ENCODE assay signal across 11 cellular contexts in genomic region chr13:33235564-33235963, GRCh38. TPM values are rescaled to one million over a fixed set of nuclear protein-coding genes. Genes with fewer than 3 reads are reported as not detected.
DNase-seq lines count a peak whose midpoint lies in the region; TF ChIP-seq lines count a peak whose summit lies in the region.
"Had no signal": no experiment of that assay in that cellular context is flagged by ENCODE, and none has a peak within 500 bp of the region (broad histone marks: within the 10 kb centered on the region; RNA-seq: fewer than 3 reads in every experiment).

No MANE protein-coding gene starts in this region.

- H3K4me3 ChIP-seq in fibroblast of lung (replicated peaks in 1 of 4; ENCODE audit: control extremely low read depth in 1 of 4, insufficient read depth in 1 of 4, low read depth in 3 of 4, low read length in 4 of 4): peak overlapping the region in 2 of 4 experiments; percentile 6 to 9
- H3K4me3 ChIP-seq in rectal smooth muscle tissue (ENCODE audit: low read length): no peak overlapping the region

- H3K27me3 Mint-ChIP-seq in nephron progenitor cell (ENCODE audit: low read depth, poor library complexity): peaks cover 2% of the 10 kb centered on the region

- no peak overlapping the region for H2AFZ ChIP-seq in fibroblast of lung (ENCODE audit: low read length)

- H3K9me3 Mint-ChIP-seq in nephron progenitor cell: peaks cover 31% of the 10 kb centered on the region

- H3K36me3 ChIP-seq in fibroblast of lung (ENCODE audit: control insufficient read depth, insufficient read depth, low read length): peaks cover 5% of the 10 kb centered on the region
- H3K36me3 ChIP-seq in rectal smooth muscle tissue (ENCODE audit: control insufficient read depth, insufficient read depth, low read length): peaks cover 2% of the 10 kb centered on the region

- H3K4me1 Mint-ChIP-seq in nephron progenitor cell: no peaks in the 10 kb centered on the region
- H3K4me1 Mint-ChIP-seq: immature natural killer cell had no signal

- DNase-seq in A172 (ENCODE audit: low spot score) (peak; percentile 45), RPMI8226 (peak; percentile 10), fibroblast of lung (ENCODE audit: low read depth in 2 of 2) (peak in 1 of 2 donors; percentile 38), NCI-H1436 (lab: John Stamatoyannopoulos, UW) (no peak), substantia nigra (lab: John Stamatoyannopoulos, UW) (no peak), activated gamma-delta T cell treated with Interleukin-2 at 50 U/mL for 16 hours (no peak), nephron progenitor cell (no peak)
- DNase-seq: activated CD8-positive, alpha-beta T cell treated with anti-CD3 and anti-CD28 coated beads, Interleukin-2, amount 10 ng/mL, durations not matched to agents 7 days and 5 days; activated effector memory CD4-positive, alpha-beta T cell treated with Interleukin-2 at 50 U/mL for 16 hours; immature natural killer cell had no signal

- no peak overlapping the region for H3K27ac Mint-ChIP-seq in nephron progenitor cell
- H3K27ac Mint-ChIP-seq: activated CD8-positive, alpha-beta T cell treated with anti-CD3 and anti-CD28 coated beads, Interleukin-2, amount 10 ng/mL, durations not matched to agents 7 days and 5 days; immature natural killer cell had no signal

- no peak overlapping the region for H3K4me3 Mint-ChIP-seq in nephron progenitor cell
- H3K4me3 Mint-ChIP-seq: activated CD8-positive, alpha-beta T cell treated with anti-CD3 and anti-CD28 coated beads, Interleukin-2, amount 10 ng/mL, durations not matched to agents 7 days and 5 days; immature natural killer cell had no signal

- peaks cover 12% of the 10 kb centered on the region for H3K36me3 Mint-ChIP-seq in nephron progenitor cell (ENCODE audit: low read depth)
- H3K36me3 Mint-ChIP-seq: immature natural killer cell had no signal

- H3K4me1 ChIP-seq in fibroblast of lung (ENCODE audit: control insufficient read depth, extremely low read depth, insufficient read depth, low read length): peaks cover 44% of the 10 kb centered on the region
- peaks cover 14% of the 10 kb centered on the region for H3K4me1 ChIP-seq in rectal smooth muscle tissue (ENCODE audit: control insufficient read depth, insufficient read depth, low read length)

- H4K20me1 ChIP-seq in fibroblast of lung (ENCODE audit: control insufficient read depth, extremely low read depth, insufficient read depth, low read length): no peaks in the 10 kb centered on the region

- TF ChIP-seq CTCF in fibroblast of lung (conservative IDR thresholded peaks at IDR 0.05 in 1 of 2, IDR thresholded peaks at IDR 0.05 in 1 of 2; ENCODE audit: low read depth in 1 of 2, low read length in 2 of 2) (no peak), nephron progenitor cell (IDR thresholded peaks at IDR 0.05) (no peak)

- H3K79me2 ChIP-seq in fibroblast of lung (ENCODE audit: control insufficient read depth, insufficient read depth, low read length): peaks cover 65% of the 10 kb centered on the region

- H3K4me2 ChIP-seq in fibroblast of lung (ENCODE audit: extremely low read depth, insufficient read depth, low read length): peak overlapping the region; percentile 87

- H3K27me3 ChIP-seq in fibroblast of lung (ENCODE audit: control insufficient read depth, insufficient read depth, low read length) (no peaks in the 10 kb centered on the region), rectal smooth muscle tissue (ENCODE audit: control insufficient read depth, insufficient read depth, low read length) (no peaks in the 10 kb centered on the region)

- H3K27ac ChIP-seq in fibroblast of lung (ENCODE audit: insufficient read depth, low read length) (peak overlapping the region; percentile 85), rectal smooth muscle tissue (ENCODE audit: low read depth, low read length) (peak overlapping the region; percentile 16), substantia nigra (ENCODE audit: low read depth, low read length, poor library complexity, severe bottlenecking) (no peak overlapping the region)

- peaks cover 2% of the 10 kb centered on the region for H3K9me3 ChIP-seq in fibroblast of lung (ENCODE audit: control insufficient read depth, insufficient read depth, low read depth, low read length)

- H3K9ac ChIP-seq in fibroblast of lung (ENCODE audit: insufficient read depth, low read length) (no peak overlapping the region), rectal smooth muscle tissue (ENCODE audit: low read length) (no peak overlapping the region)

RNA-seq across cellular contexts. Expression of gene STARD13, which starts 50.0 kb away (rescaled TPM):
- 8.3 and 9.0 TPM in 2 replicates for total RNA-seq in A172 (2014; rRNA removed; shearing (Covaris generic))
- total RNA-seq in fibroblast of lung: 16.2 and 44.6 TPM in 2 replicates
- 22.0 and 25.2 TPM in 2 replicates for polyA plus RNA-seq in fibroblast of lung
- polyA plus RNA-seq in fibroblast of lung (2012): 19.6 and 23.0 TPM in 2 replicates
- 38.8 and 44.0 TPM in 2 replicates for polyA minus RNA-seq in fibroblast of lung (ENCODE audit: low replicate concordance)
- total RNA-seq: activated CD8-positive, alpha-beta T cell treated with anti-CD3 and anti-CD28 coated beads, Interleukin-2, amount 10 ng/mL, durations not matched to agents 7 days and 5 days had no signal
- polyA plus RNA-seq: immature natural killer cell had no signal

Comparison
In these comparisons a context has a peak if more than half of its experiments do, and no peak if none do; other contexts are left out.
1. DNase-seq: peak in A172 (single experiment) and RPMI8226 (single experiment); none in NCI-H1436 (single experiment), substantia nigra (0 of 49), activated gamma-delta T cell treated with Interleukin-2 at 50 U/mL for 16 hours (single experiment) and nephron progenitor cell (single experiment).